In the genomic region with DNA sequence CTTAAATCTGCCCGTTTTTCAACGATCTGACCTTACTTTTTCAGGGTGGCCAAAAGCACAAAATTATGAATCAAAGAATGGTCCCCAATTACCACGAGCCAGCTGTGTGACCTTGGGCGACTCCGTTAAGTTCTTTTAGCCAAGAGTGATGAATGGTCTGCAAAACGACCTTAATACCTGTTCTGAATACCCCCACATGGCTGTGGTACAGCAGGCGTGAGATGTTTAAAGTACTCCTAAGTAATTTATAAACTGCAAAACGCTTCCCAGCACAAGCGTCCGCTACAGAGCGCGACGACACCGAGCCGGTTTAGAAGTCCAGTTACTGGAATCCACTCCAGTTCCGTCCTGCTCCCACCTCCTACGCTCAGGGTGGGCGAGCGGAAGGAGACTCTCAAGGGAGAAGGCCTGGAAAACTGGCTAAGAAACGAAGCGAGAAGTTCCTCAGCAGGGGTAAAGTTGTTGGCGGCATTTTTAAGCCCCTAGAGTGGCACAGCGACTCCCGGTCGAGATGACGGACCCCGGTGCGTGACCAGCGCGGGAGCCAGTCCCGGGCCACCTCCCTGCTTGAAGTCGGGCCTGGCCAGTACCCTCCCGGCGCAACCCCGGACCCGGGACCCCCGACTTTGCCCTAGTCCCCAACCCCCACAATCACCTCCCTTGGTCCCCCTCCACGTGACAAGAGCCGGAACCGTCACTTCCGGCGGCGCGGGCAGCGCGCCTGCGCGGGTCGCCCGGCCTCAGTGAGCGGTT, we compare ENCODE assay signal across 8 cellular contexts. TPM values are rescaled to one million over a fixed set of nuclear protein-coding genes. Genes with fewer than 3 reads are reported as not detected.
DNase-seq lines count a peak whose midpoint lies in the region; ATAC-seq and TF ChIP-seq lines count a peak whose summit lies in the region.

No MANE protein-coding gene starts in this region.

- peak overlapping the region; percentile 97 for H3K27ac Mint-ChIP-seq in activated CD8-positive, alpha-beta T cell treated with anti-CD3 and anti-CD28 coated beads for 36 hours

- H3K27me3 ChIP-seq in BE2C (no peaks in the 10 kb centered on the region), lower lobe of right lung (ENCODE audit: low read depth) (no peaks in the 10 kb centered on the region)

- TF ChIP-seq CTCF in BE2C (IDR thresholded peaks at IDR 0.05; ENCODE audit: low read depth, low read length) = no peak
- no peak for TF ChIP-seq CTCF in activated CD8-positive, alpha-beta T cell treated with anti-CD3 and anti-CD28 coated beads for 36 hours (IDR thresholded peaks at IDR 0.05)
- no peak for TF ChIP-seq CTCF in lower lobe of right lung (IDR thresholded peaks at IDR 0.05)

- H3K4me1 ChIP-seq in BE2C (no peaks in the 10 kb centered on the region; the same call in 1 of the 2 replicates), lower lobe of right lung (peaks cover 14% of the 10 kb centered on the region)

- peak overlapping the region; percentile 100 for H3K27ac ChIP-seq in lower lobe of right lung

- POLR2A ChIA-PET in activated CD8-positive, alpha-beta T cell treated with anti-CD3 and anti-CD28 coated beads for 36 hours (lab: Charles Lee) = no interaction called here

- peaks cover 31% of the 10 kb centered on the region for H3K4me1 Mint-ChIP-seq in activated CD8-positive, alpha-beta T cell treated with anti-CD3 and anti-CD28 coated beads for 36 hours (ENCODE audit: low read depth)

- H3K36me3 Mint-ChIP-seq in activated CD8-positive, alpha-beta T cell treated with anti-CD3 and anti-CD28 coated beads for 36 hours (ENCODE audit: low read depth) = no peaks in the 10 kb centered on the region

- CTCF ChIA-PET in activated CD8-positive, alpha-beta T cell treated with anti-CD3 and anti-CD28 coated beads for 36 hours (lab: Charles Lee) = no interaction called here

- H3K4me3 Mint-ChIP-seq in activated CD8-positive, alpha-beta T cell treated with anti-CD3 and anti-CD28 coated beads for 36 hours = peak overlapping the region; percentile 85

- no peaks in the 10 kb centered on the region for H3K36me3 ChIP-seq in BE2C
- H3K36me3 ChIP-seq in lower lobe of right lung = no peaks in the 10 kb centered on the region

- no peaks in the 10 kb centered on the region for H3K9me3 Mint-ChIP-seq in activated CD8-positive, alpha-beta T cell treated with anti-CD3 and anti-CD28 coated beads for 36 hours

- H3K27me3 Mint-ChIP-seq in activated CD8-positive, alpha-beta T cell treated with anti-CD3 and anti-CD28 coated beads for 36 hours = no peaks in the 10 kb centered on the region

- H3K9me3 ChIP-seq in BE2C (no peaks in the 10 kb centered on the region), lower lobe of right lung (no peaks in the 10 kb centered on the region)

- peak; percentile 58 for ATAC-seq in GM18909 (IDR thresholded peaks at IDR 0.05; ENCODE audit: poor library complexity, unreplicated experiment)
- ATAC-seq in HG03196 (IDR thresholded peaks at IDR 0.05; ENCODE audit: unreplicated experiment) = peak; percentile 55
- ATAC-seq in activated CD8-positive, alpha-beta T cell treated with anti-CD3 and anti-CD28 coated beads for 36 hours = peak; percentile 68
- ATAC-seq in lower lobe of right lung = peak; percentile 93 to 96

- peak overlapping the region; percentile 87 for H3K4me3 ChIP-seq in BE2C (ENCODE audit: low read depth, low read length)
- peak overlapping the region; percentile 81 for H3K4me3 ChIP-seq in lower lobe of right lung

- DNase-seq in BE2C = peak; percentile 86
- DNase-seq in NCI-H748 (lab: John Stamatoyannopoulos, UW; ENCODE audit: unreplicated experiment) = peak; percentile 78
- DNase-seq in activated CD8-positive, alpha-beta T cell treated with anti-CD3 and anti-CD28 coated beads for 36 hours = peak; percentile 84
- peak; percentile 92 for DNase-seq in ecto neural progenitor cell (ENCODE audit: low spot score)
- peak; percentile 91 for DNase-seq in lower lobe of right lung
- DNase-seq in stimulated activated CD4-positive, alpha-beta T cell treated with anti-CD3 and anti-CD28 coated beads, TNF-alpha, amount 100 ng/mL, for 1 hour (ENCODE audit: low read depth in 3 of 3, low spot score in 1 of 3) = peak; percentile 62 to 80 (median 77)

- intact Hi-C loops in activated CD8-positive, alpha-beta T cell treated with anti-CD3 and anti-CD28 coated beads for 36 hours (cut with micrococcal nuclease) = loop anchor here (5.0 to 10.0 kb wide), 2 partner anchors 89 to 118 kb away; no protein-coding TSS in a partner anchor
- intact Hi-C loops in lower lobe of right lung (cut with DNase I) = no loop called here

RNA-seq across cellular contexts. Expression of gene BMP2K, which starts 0.7 kb away (rescaled TPM):
- polyA plus RNA-seq in BE2C (2012; ENCODE audit: insufficient read depth, insufficient read length, low read depth) = 2.8 TPM
- 10 to 100 TPM; 10.3 to 12.4 TPM for total RNA-seq in activated CD8-positive, alpha-beta T cell treated with anti-CD3 and anti-CD28 coated beads for 36 hours
- 48.9 TPM for total RNA-seq in lower lobe of right lung

Comparison
In these comparisons a context has a peak if more than half of its experiments do, and no peak if none do; other contexts are left out.
1. Peak in every context shown above with its lines: DNase-seq, ATAC-seq, H3K4me3 ChIP-seq and H3K27ac ChIP-seq.